In genomic region chr3:181711325-181712135, GRCh38 we compare ENCODE assay signal across 9 cellular contexts. TPM values are rescaled to one million over a fixed set of nuclear protein-coding genes. Genes with fewer than 3 reads are reported as not detected.
A peak's percentile ranks its signal among the peaks of the same experiment; 100 is the strongest.
DNase-seq lines count a peak whose midpoint lies in the region; ATAC-seq and TF ChIP-seq lines count a peak whose summit lies in the region.
"Had no signal": no experiment of that assay in that cellular context is flagged by ENCODE, and none has a peak within 500 bp of the region (broad histone marks: within the 10 kb centered on the region; RNA-seq: fewer than 3 reads in every experiment).

Gene SOX2 (plus strand): TSS chr3:181711925. CDS start chr3:181712361, 436 bp downstream.

- H3K4me1 ChIP-seq in HUES64 (ENCODE audit: insufficient read depth, low read length), result peaks cover 32% of the 10 kb centered on the region
- H3K4me1 ChIP-seq in OCI-LY3 (ENCODE audit: low read length), result peaks cover 11% of the 10 kb centered on the region
- peaks cover 3% of the 10 kb centered on the region for H3K4me1 ChIP-seq in colonic mucosa

- intact Hi-C loops in colonic mucosa (cut with DNase I), result loop anchor here (5.0 kb wide), 1 partner anchor 971 kb away; no protein-coding TSS in a partner anchor

- H3K79me2 ChIP-seq in OCI-LY3 (ENCODE audit: low read length), result no peaks in the 10 kb centered on the region

- H3K27me3 ChIP-seq in HUES64 (ENCODE audit: insufficient read depth, low read length), result no peaks in the 10 kb centered on the region
- peaks cover 4% of the 10 kb centered on the region; the same call in 1 of the 2 replicates for H3K27me3 ChIP-seq in OCI-LY3 (ENCODE audit: low read depth, low read length)
- peaks cover 88% of the 10 kb centered on the region for H3K27me3 ChIP-seq in colonic mucosa
- peaks cover 13% of the 10 kb centered on the region for H3K27me3 ChIP-seq in layer of hippocampus (ENCODE audit: control insufficient read depth, insufficient read depth, low read length)

- H3K9me3 Mint-ChIP-seq in stimulated activated naive B cell treated with anti-CD40 and anti-IgM and Interleukin-4, amounts not matched to agents 10 μg/mL and 1 μg/mL and 100 μg/mL, for 72 hours, result peaks cover 4% of the 10 kb centered on the region in 2 donors

- H3K27ac Mint-ChIP-seq in stimulated activated naive B cell treated with anti-CD40 and anti-IgM and Interleukin-4, amounts not matched to agents 10 μg/mL and 1 μg/mL and 100 μg/mL, for 72 hours, result peak within 1 kb of the TSS; percentile 65

- H3K4me3 ChIP-seq in HUES64 (ENCODE audit: low read length) (peak within 1 kb of the TSS; percentile 95), OCI-LY3 (ENCODE audit: low read length) (peak within 1 kb of the TSS; percentile 57), colonic mucosa (peak within 1 kb of the TSS; percentile 21)

- peak within 1 kb of the TSS; percentile 17 to 71 for H3K4me3 Mint-ChIP-seq in stimulated activated naive B cell treated with anti-CD40 and anti-IgM and Interleukin-4, amounts not matched to agents 10 μg/mL and 1 μg/mL and 100 μg/mL, for 72 hours

- peak within 1 kb of the TSS; percentile 95 for H3K9ac ChIP-seq in HUES64 (ENCODE audit: low read depth, low read length)
- no peak within 1 kb of the TSS for H3K9ac ChIP-seq in OCI-LY3 (ENCODE audit: low read length)
- H3K9ac ChIP-seq in colonic mucosa (ENCODE audit: low read depth in 2 of 2, low read length in 2 of 2), result no peak within 1 kb of the TSS

- peaks cover 5 to 6% of the 10 kb centered on the region in 2 donors for H3K36me3 Mint-ChIP-seq in stimulated activated naive B cell treated with anti-CD40 and anti-IgM and Interleukin-4, amounts not matched to agents 10 μg/mL and 1 μg/mL and 100 μg/mL, for 72 hours

- H3K27me3 Mint-ChIP-seq in stimulated activated naive B cell treated with anti-CD40 and anti-IgM and Interleukin-4, amounts not matched to agents 10 μg/mL and 1 μg/mL and 100 μg/mL, for 72 hours, result peaks cover 40 to 42% of the 10 kb centered on the region in 2 donors

- H3K9me3 ChIP-seq in HUES64 (ENCODE audit: insufficient read depth, low read depth, low read length) (no peaks in the 10 kb centered on the region), OCI-LY3 (ENCODE audit: insufficient read depth, low read length) (no peaks in the 10 kb centered on the region), colonic mucosa (no peaks in the 10 kb centered on the region)

- DNase-seq in ELF-1 (ENCODE audit: low read depth, low spot score), result peak; percentile 88
- peak; percentile 57 for DNase-seq in colonic mucosa
- no peak for DNase-seq in stimulated activated naive B cell treated with anti-CD40 and anti-IgM and Interleukin-4, amounts not matched to agents 10 μg/mL and 1 μg/mL and 100 μg/mL, for 72 hours
- no peak for DNase-seq in cerebellar nuclear complex (lab: John Stamatoyannopoulos, UW)

- H4K20me1 ChIP-seq in OCI-LY3 (ENCODE audit: insufficient read depth, low read length), result no peaks in the 10 kb centered on the region

- TF ChIP-seq CTCF in OCI-LY3 (IDR thresholded peaks at IDR 0.05; ENCODE audit: low read depth, low read length) (no peak), colonic mucosa (IDR thresholded peaks at IDR 0.05) (no peak)

- H2AFZ ChIP-seq in OCI-LY3 (ENCODE audit: low read depth, low read length), result peak within 1 kb of the TSS; percentile 44; the same call in 1 of the 2 replicates

- WGBS in HUES64, result under 1% methylated on average over 27 of the region's 37 CpGs

- H3K4me2 ChIP-seq in OCI-LY3 (ENCODE audit: low read length), result peak within 1 kb of the TSS; percentile 47

- ATAC-seq in stimulated activated naive B cell treated with anti-CD40 and anti-IgM and Interleukin-4, amounts not matched to agents 10 μg/mL and 1 μg/mL and 100 μg/mL, for 72 hours (replicated peaks), result peak in 1 of 2 donors; percentile 25
- no peak for ATAC-seq in HG03280 (IDR thresholded peaks at IDR 0.05; ENCODE audit: unreplicated experiment)

- H3K36me3 ChIP-seq in HUES64 (ENCODE audit: insufficient read depth, low read length), result peaks cover 27% of the 10 kb centered on the region
- no peaks in the 10 kb centered on the region for H3K36me3 ChIP-seq in OCI-LY3 (replicated peaks; ENCODE audit: low read depth, low read length)
- no peaks in the 10 kb centered on the region for H3K36me3 ChIP-seq in colonic mucosa

- H3K4me1 Mint-ChIP-seq in stimulated activated naive B cell treated with anti-CD40 and anti-IgM and Interleukin-4, amounts not matched to agents 10 μg/mL and 1 μg/mL and 100 μg/mL, for 72 hours, result peaks cover 4 to 9% of the 10 kb centered on the region in 2 donors

- peak within 1 kb of the TSS; percentile 100 for H3K27ac ChIP-seq in HUES64 (ENCODE audit: low read depth, low read length)
- no peak within 1 kb of the TSS for H3K27ac ChIP-seq in OCI-LY3 (ENCODE audit: low read length)
- no peak within 1 kb of the TSS for H3K27ac ChIP-seq in colonic mucosa
- H3K27ac ChIP-seq in layer of hippocampus (ENCODE audit: low read depth, low read length), result peak within 1 kb of the TSS; percentile 83

RNA-seq across cellular contexts. Expression of gene SOX2, which starts in this region (rescaled TPM):
- polyA plus RNA-seq in HUES64 (2013, experiment 1 of 2), result 174 TPM
- 191 TPM for polyA plus RNA-seq in HUES64 (2013, experiment 2 of 2)
- under 1 TPM; 0.25 to 0.35 TPM for total RNA-seq in colonic mucosa
- total RNA-seq: T-helper 2 cell treated with Interferon-gamma antibody and Interleukin-4, amounts not matched to agents 100 ng/mL and 5 ng/mL, for 36 hours had no signal

Comparison
In these comparisons a context has a peak if more than half of its experiments do, and no peak if none do; other contexts are left out.
1. Peak in DNase-seq and H3K4me3 ChIP-seq in colonic mucosa; RNA of the gene not detected or under 1 TPM.
2. H3K27ac ChIP-seq: peak in HUES64 (single experiment) and layer of hippocampus (single experiment); none in OCI-LY3 (single experiment) and colonic mucosa (single experiment).
3. H3K4me3 ChIP-seq: peak in every context shown above with its lines; median percentile 95 in HUES64; 57 in OCI-LY3; 21 in colonic mucosa.